11 cellular contexts compared by ENCODE assay signal in genomic region chr7:105336009-105336408, GRCh38. TPM values are rescaled to one million over a fixed set of nuclear protein-coding genes. Genes with fewer than 3 reads are reported as not detected.
A peak's percentile ranks its signal among the peaks of the same experiment; 100 is the strongest.
DNase-seq lines count a peak whose midpoint lies in the region; ATAC-seq, FAIRE-seq and TF ChIP-seq lines count a peak whose summit lies in the region.
"Had no signal": no experiment of that assay in that cellular context is flagged by ENCODE, and none has a peak within 500 bp of the region (broad histone marks: within the 10 kb centered on the region; RNA-seq: fewer than 3 reads in every experiment).

No MANE protein-coding gene starts in this region.

- H3K4me3 ChIP-seq in SU-DHL-6 (ENCODE audit: insufficient read depth, low read length, poor library complexity, severe bottlenecking), result no peak overlapping the region

- H3K36me3 ChIP-seq in SU-DHL-6 (ENCODE audit: low read length), result no peaks in the 10 kb centered on the region

- peak; percentile 42 for TF ChIP-seq CTCF in GM13977 (IDR thresholded peaks at IDR 0.05; ENCODE audit: extremely low read depth, insufficient read depth, missing control alignments)
- TF ChIP-seq CTCF in SU-DHL-6 (IDR thresholded peaks at IDR 0.05; ENCODE audit: insufficient read depth, low read length, poor library complexity, severe bottlenecking), result peak; percentile 28

- no peaks in the 10 kb centered on the region for H3K27me3 ChIP-seq in SU-DHL-6 (ENCODE audit: low read length)

- H2AFZ ChIP-seq in SU-DHL-6 (ENCODE audit: low read depth, low read length, severe bottlenecking), result no peak overlapping the region

- no peaks in the 10 kb centered on the region for H3K9me2 ChIP-seq in SU-DHL-6 (replicated peaks; ENCODE audit: insufficient read depth, low read length)

- H3K27ac ChIP-seq in SU-DHL-6 (ENCODE audit: low read depth, low read length), result no peak overlapping the region

- H3K79me2 ChIP-seq in SU-DHL-6 (ENCODE audit: insufficient read depth, low read length), result peaks cover 3% of the 10 kb centered on the region; the same call in 1 of the 2 replicates

- no peak for ATAC-seq in effector memory CD8-positive, alpha-beta T cell (replicated peaks)
- ATAC-seq: naive thymus-derived CD4-positive, alpha-beta T cell had no signal

- H3K4me2 ChIP-seq in SU-DHL-6 (ENCODE audit: low read depth, low read length, poor library complexity, severe bottlenecking), result no peak overlapping the region

- no peak overlapping the region for H3K4me3 Mint-ChIP-seq in effector memory CD8-positive, alpha-beta T cell
- H3K4me3 Mint-ChIP-seq: naive thymus-derived CD4-positive, alpha-beta T cell had no signal

- no peaks in the 10 kb centered on the region for H3K36me3 Mint-ChIP-seq in effector memory CD8-positive, alpha-beta T cell (ENCODE audit: insufficient read depth)
- H3K36me3 Mint-ChIP-seq: naive thymus-derived CD4-positive, alpha-beta T cell had no signal

- no peak overlapping the region for H3K27ac Mint-ChIP-seq in effector memory CD8-positive, alpha-beta T cell
- H3K27ac Mint-ChIP-seq: naive thymus-derived CD4-positive, alpha-beta T cell had no signal

- H3K9me3 Mint-ChIP-seq in effector memory CD8-positive, alpha-beta T cell, result no peaks in the 10 kb centered on the region
- H3K9me3 Mint-ChIP-seq: naive thymus-derived CD4-positive, alpha-beta T cell had no signal

- peaks cover 22 to 34% of the 10 kb centered on the region in 2 donors for H3K4me1 Mint-ChIP-seq in effector memory CD8-positive, alpha-beta T cell (ENCODE audit: low read depth in 2 of 2)

- peaks cover 6% of the 10 kb centered on the region; the same call in 1 of the 2 replicates for H4K20me1 ChIP-seq in SU-DHL-6 (ENCODE audit: low read depth, low read length)

- H3K27me3 Mint-ChIP-seq in effector memory CD8-positive, alpha-beta T cell, result no peaks in the 10 kb centered on the region
- H3K27me3 Mint-ChIP-seq: naive thymus-derived CD4-positive, alpha-beta T cell had no signal

- FAIRE-seq in A204.1 (lab: Jason Lieb, UNC), result peak; percentile 99

- no peak overlapping the region for H3K9ac ChIP-seq in SU-DHL-6 (ENCODE audit: low read length)

- 0 out of 2 replicates have a peak, but pooled peaks cover 4% of the 10 kb centered on the region for H3F3A ChIP-seq in SU-DHL-6 (ENCODE audit: insufficient read depth)

- DNase-seq in GM13977 (ENCODE audit: low spot score) (peak; percentile 27), kidney tubule cell (ENCODE audit: low spot score) (peak; percentile 12), SK-N-DZ (ENCODE audit: low spot score) (no peak), NCI-H510A treated with DMSO at 0.1 percent for 48 hours (lab: John Stamatoyannopoulos, UW) (no peak)
- DNase-seq in activated naive CD4-positive, alpha-beta T cell treated with Interleukin-2 at 50 U/mL for 16 hours, result no peak
- no peak for DNase-seq in effector memory CD8-positive, alpha-beta T cell
- DNase-seq: H7, NCI-H2107 had no signal

- H3K9me3 ChIP-seq in SU-DHL-6 (ENCODE audit: insufficient read depth, low read length), result no peaks in the 10 kb centered on the region

- in situ Hi-C loops in GM13977 (cut with MboI; ENCODE audit: low pct_unique_long_range_greater_than_20kb, low sequenced_read_pairs, unreplicated experiment), result no loop called here

RNA-seq across cellular contexts. Expression of gene SRPK2, which starts 52.7 kb away (rescaled TPM):
- 21.5 and 22.5 TPM in 2 replicates for polyA plus RNA-seq in SK-N-DZ (2014; cell fraction: cytosol; rRNA removed)
- polyA plus RNA-seq in SK-N-DZ (2014; cell fraction: nucleus; rRNA removed), result 17.4 and 21.4 TPM in 2 replicates

Comparison
In these comparisons a context has a peak if more than half of its experiments do, and no peak if none do; other contexts are left out.
1. DNase-seq: peak in GM13977 (single experiment) and kidney tubule cell (single experiment); none in activated naive CD4-positive, alpha-beta T cell treated with Interleukin-2 at 50 U/mL for 16 hours (single experiment), SK-N-DZ (single experiment), effector memory CD8-positive, alpha-beta T cell (0 of 3) and NCI-H510A treated with DMSO at 0.1 percent for 48 hours (single experiment).